ENCODE assay signal across 8 cellular contexts in genomic region chr12:49662998-49663843, GRCh38. TPM values are rescaled to one million over a fixed set of nuclear protein-coding genes. Genes with fewer than 3 reads are reported as not detected.
DNase-seq lines count a peak whose midpoint lies in the region; ATAC-seq, FAIRE-seq and TF ChIP-seq lines count a peak whose summit lies in the region.

No MANE protein-coding gene starts in this region.

- peaks cover 4% of the 10 kb centered on the region for H3K36me3 ChIP-seq in fibroblast of lung (ENCODE audit: control insufficient read depth, insufficient read depth, low read length)
- H3K36me3 ChIP-seq in osteoblast (ENCODE audit: insufficient read depth, low read length) = peaks cover 33% of the 10 kb centered on the region
- H3K36me3 ChIP-seq in testis (ENCODE audit: low read depth, missing control alignments) = no peaks in the 10 kb centered on the region

- H3K4me2 ChIP-seq in fibroblast of lung (ENCODE audit: extremely low read depth, insufficient read depth, low read length) (peak overlapping the region; percentile 7), osteoblast (ENCODE audit: insufficient read depth, low read length) (peak overlapping the region; percentile 58)

- H3K4me3 ChIP-seq in fibroblast of lung (replicated peaks in 1 of 4; ENCODE audit: control extremely low read depth in 1 of 4, insufficient read depth in 1 of 4, low read depth in 3 of 4, low read length in 4 of 4) (no peak overlapping the region), osteoblast (ENCODE audit: insufficient read depth, low read length) (peak overlapping the region; percentile 15), testis (no peak overlapping the region)

- DNase-seq in GM12892 (ENCODE audit: insufficient read length) = peak; percentile 82
- DNase-seq in NOMO-1 treated with DMSO at 0.1 percent for 48 hours (lab: John Stamatoyannopoulos, UW; ENCODE audit: unreplicated experiment) = peak; percentile 97
- peak; percentile 73 for DNase-seq in activated CD8-positive, alpha-beta memory T cell treated with anti-CD3 and anti-CD28 coated beads, Interleukin-2, amount 50 U/mL, for 48 hours
- peak; percentile 80 to 86 for DNase-seq in fibroblast of lung (ENCODE audit: low read depth in 2 of 2)
- peak; percentile 95 for DNase-seq in osteoblast (ENCODE audit: insufficient read length, low spot score, missing footprints)
- DNase-seq in testis = peak; percentile 51
- DNase-seq in GOT3 (lab: John Stamatoyannopoulos, UW) = no peak

- H2AFZ ChIP-seq in fibroblast of lung (ENCODE audit: low read length) (peak overlapping the region; percentile 20), osteoblast (ENCODE audit: low read length) (peak overlapping the region; percentile 61)

- H4K20me1 ChIP-seq in fibroblast of lung (ENCODE audit: control insufficient read depth, extremely low read depth, insufficient read depth, low read length) (no peaks in the 10 kb centered on the region), osteoblast (ENCODE audit: insufficient read depth, low read length) (no peaks in the 10 kb centered on the region)

- H3K27ac ChIP-seq in fibroblast of lung (ENCODE audit: insufficient read depth, low read length) (peak overlapping the region; percentile 75), osteoblast (ENCODE audit: low read depth, low read length) (peak overlapping the region; percentile 83), testis (peak overlapping the region; percentile 47 to 54)

- 47 to 53% methylated on average over 3 to 5 of the region's 5 CpGs for WGBS in testis, 2 donors

- H3K9ac ChIP-seq in fibroblast of lung (ENCODE audit: insufficient read depth, low read length) = peak overlapping the region; percentile 25

- peak; percentile 94 for FAIRE-seq in GM12892 (lab: Jason Lieb, UNC)

- intact Hi-C loops in testis (cut with DNase I; ENCODE audit: low total_unique reads) = no loop called here

- H3K79me2 ChIP-seq in fibroblast of lung (ENCODE audit: control insufficient read depth, insufficient read depth, low read length) = no peaks in the 10 kb centered on the region
- H3K79me2 ChIP-seq in osteoblast (ENCODE audit: insufficient read depth, low read length) = peaks cover 37% of the 10 kb centered on the region

- H3K27me3 ChIP-seq in fibroblast of lung (ENCODE audit: control insufficient read depth, insufficient read depth, low read length) (no peaks in the 10 kb centered on the region), osteoblast (ENCODE audit: insufficient read depth, low read length) (no peaks in the 10 kb centered on the region), testis (no peaks in the 10 kb centered on the region)

- TF ChIP-seq CTCF in fibroblast of lung (conservative IDR thresholded peaks at IDR 0.05 in 1 of 2, IDR thresholded peaks at IDR 0.05 in 1 of 2; ENCODE audit: low read depth in 1 of 2, low read length in 2 of 2) (no peak), osteoblast (IDR thresholded peaks at IDR 0.05; ENCODE audit: extremely low read depth, low read depth, low read length) (no peak), testis (IDR thresholded peaks at IDR 0.05) (no peak)

- TF ChIP-seq POLR2A in GM12892 (IDR thresholded peaks at IDR 0.05; ENCODE audit: low read depth, low read length) (peak; percentile 84), testis (IDR thresholded peaks at IDR 0.05) (no peak)

- no peaks in the 10 kb centered on the region for H3K9me3 ChIP-seq in fibroblast of lung (ENCODE audit: control insufficient read depth, insufficient read depth, low read depth, low read length)
- H3K9me3 ChIP-seq in osteoblast (ENCODE audit: low read depth, low read length) = no peaks in the 10 kb centered on the region
- no peaks in the 10 kb centered on the region for H3K9me3 ChIP-seq in testis

- peak; percentile 78 for ATAC-seq in HG02678 (IDR thresholded peaks at IDR 0.05; ENCODE audit: unreplicated experiment)

- H3K4me1 ChIP-seq in fibroblast of lung (ENCODE audit: control insufficient read depth, extremely low read depth, insufficient read depth, low read length) (peaks cover 11% of the 10 kb centered on the region), osteoblast (ENCODE audit: insufficient read depth, low read length) (peaks cover 40% of the 10 kb centered on the region), testis (peaks cover 47% of the 10 kb centered on the region)

RNA-seq across cellular contexts. Expression of gene PRPF40B, which starts 39.9 kb away (rescaled TPM):
- polyA plus RNA-seq in GM12892 (2012; ENCODE audit: missing spikeins) = 8.9 TPM
- total RNA-seq in fibroblast of lung (9.2 and 11.7 TPM in 2 replicates), osteoblast (11.6 and 12.4 TPM in 2 replicates), testis (10 to 100 TPM; 49.2 to 66.7 TPM)
- polyA plus RNA-seq in fibroblast of lung (6.4 TPM in 2 replicates), testis (ENCODE audit: insufficient read depth, low read depth, low replicate concordance) (66.8 TPM)
- 5.6 and 7.3 TPM in 2 replicates for polyA plus RNA-seq in fibroblast of lung (2012)
- polyA minus RNA-seq in fibroblast of lung (ENCODE audit: low replicate concordance) = 6.3 and 8.3 TPM in 2 replicates

RNA-seq across cellular contexts. Expression of gene FMNL3, which starts 44.0 kb away (rescaled TPM):
- 46.0 TPM for polyA plus RNA-seq in GM12892 (2012; ENCODE audit: missing spikeins)
- 17.2 and 22.5 TPM in 2 replicates for total RNA-seq in fibroblast of lung
- polyA plus RNA-seq in fibroblast of lung = 13.6 and 15.0 TPM in 2 replicates
- polyA plus RNA-seq in fibroblast of lung (2012) = 11.2 and 12.9 TPM in 2 replicates
- polyA minus RNA-seq in fibroblast of lung (ENCODE audit: low replicate concordance) = 44.6 and 47.4 TPM in 2 replicates
- total RNA-seq in osteoblast = 24.6 and 31.8 TPM in 2 replicates
- total RNA-seq in testis = 10 to 100 TPM; 40.5 to 73.5 TPM
- polyA plus RNA-seq in testis (ENCODE audit: insufficient read depth, low read depth, low replicate concordance) = 26.0 TPM

RNA-seq across cellular contexts. Expression of gene FAM186B, which starts 57.8 kb away (rescaled TPM):
- 1.9 TPM for polyA plus RNA-seq in GM12892 (2012; ENCODE audit: missing spikeins)
- total RNA-seq in fibroblast of lung (0.33 and 0.51 TPM in 2 replicates), osteoblast (0.59 and 0.72 TPM in 2 replicates), testis (10 to 100 TPM; 54.9 to 68.6 TPM)
- polyA plus RNA-seq in fibroblast of lung (0.10 and 0.11 TPM in 2 replicates), testis (ENCODE audit: insufficient read depth, low read depth, low replicate concordance) (178 TPM)
- 0.06 and 0.19 TPM in 2 replicates for polyA plus RNA-seq in fibroblast of lung (2012)
- not detected in 2 replicates for polyA minus RNA-seq in fibroblast of lung (ENCODE audit: low replicate concordance)

Comparison
In these comparisons a context has a peak if more than half of its experiments do, and no peak if none do; other contexts are left out.
1. RNA of gene FAM186B, which starts 57.8 kb away (total RNA-seq): 54.9 to 68.6 TPM in testis; 0.59 to 0.72 TPM in osteoblast and 0.33 to 0.51 TPM in fibroblast of lung; every median in the first group is over 10 times any median in the second.
2. Peak in every context shown above with its lines, with median percentiles within 50 percentile points of each other: H3K27ac ChIP-seq.